Comparison of ENCODE assay signal across 10 cellular contexts in the genomic region with DNA sequence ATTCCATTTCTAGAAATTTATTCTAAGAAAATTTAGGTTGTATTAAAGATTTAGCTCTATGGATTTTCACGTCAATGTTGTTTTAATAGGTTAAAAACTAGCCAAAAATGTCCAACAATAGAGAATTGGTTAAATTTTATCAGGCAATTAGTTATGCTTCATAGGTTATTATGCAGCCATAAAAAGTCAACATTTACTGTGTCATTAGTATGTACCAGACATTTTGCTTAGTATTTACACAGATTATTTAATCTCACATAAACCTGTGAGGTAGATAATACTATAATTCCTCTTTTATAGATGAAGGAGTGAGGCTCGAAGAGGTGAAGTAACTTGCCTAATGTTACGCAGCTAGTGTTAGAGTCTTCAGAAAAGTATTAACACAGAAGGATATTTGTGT. TPM values are rescaled to one million over a fixed set of nuclear protein-coding genes. Genes with fewer than 3 reads are reported as not detected.
DNase-seq lines count a peak whose midpoint lies in the region; ATAC-seq and TF ChIP-seq lines count a peak whose summit lies in the region.
"Had no signal": no experiment of that assay in that cellular context is flagged by ENCODE, and none has a peak within 500 bp of the region (broad histone marks: within the 10 kb centered on the region; RNA-seq: fewer than 3 reads in every experiment).

No MANE protein-coding gene starts in this region.

- no peak overlapping the region for H2AK9ac ChIP-seq in IMR-90 (replicated peaks; ENCODE audit: low read depth, low read length, poor library complexity)

- H3K27me3 ChIP-seq in BE2C (no peaks in the 10 kb centered on the region), IMR-90 (ENCODE audit: control insufficient read depth, insufficient read depth, low read length) (no peaks in the 10 kb centered on the region)

- TF ChIP-seq CTCF in BE2C (IDR thresholded peaks at IDR 0.05; ENCODE audit: low read depth, low read length) (no peak), IMR-90 (conservative IDR thresholded peaks at IDR 0.05; ENCODE audit: low read depth, low read length) (no peak)

- H2AFZ ChIP-seq in IMR-90 (replicated peaks; ENCODE audit: low read length, poor library complexity) = no peak overlapping the region

- no CpG with 5 or more reads among the region's 3 CpGs for WGBS in IMR-90 (ENCODE audit: extremely low coverage in 2 of 2, insufficient read length in 1 of 2), 2 experiments

- no peaks in the 10 kb centered on the region for H3K9me3 Mint-ChIP-seq in central memory CD8-positive, alpha-beta T cell
- H3K9me3 Mint-ChIP-seq in naive thymus-derived CD8-positive, alpha-beta T cell = no peaks in the 10 kb centered on the region

- H2BK5ac ChIP-seq in IMR-90 (ENCODE audit: low read depth, low read length, poor library complexity, severe bottlenecking) = no peak overlapping the region

- no peak overlapping the region for H4K8ac ChIP-seq in IMR-90 (ENCODE audit: low read depth in 2 of 2, low read length in 2 of 2)

- H3K4me3 ChIP-seq in BE2C (ENCODE audit: low read depth, low read length) (peak overlapping the region; percentile 87), IMR-90 (ENCODE audit: insufficient read depth, low read depth, low read length) (peak overlapping the region; percentile 64; the same call in 1 of the 2 replicates)

- no peak overlapping the region; the same call in 1 of the 2 replicates for H3K23ac ChIP-seq in IMR-90 (ENCODE audit: low read depth, low read length)

- no peak overlapping the region for H2BK15ac ChIP-seq in IMR-90 (ENCODE audit: low read depth, low read length)

- no peak for ATAC-seq in IMR-90 (ENCODE audit: low read depth)
- no peak for ATAC-seq in central memory CD8-positive, alpha-beta T cell (replicated peaks; ENCODE audit: extremely low read depth, poor library complexity, severe bottlenecking)
- ATAC-seq in naive thymus-derived CD8-positive, alpha-beta T cell = no peak
- ATAC-seq in HG02885 (IDR thresholded peaks at IDR 0.05; ENCODE audit: poor library complexity, unreplicated experiment) = no peak

- no peak for TF ChIP-seq RAD21 in IMR-90 (IDR thresholded peaks at IDR 0.05; ENCODE audit: low read length)

- no peak for DNase-seq in BE2C
- no peak for DNase-seq in IMR-90
- DNase-seq in central memory CD8-positive, alpha-beta T cell (ENCODE audit: low spot score in 2 of 2) = no peak
- no peak for DNase-seq in naive thymus-derived CD8-positive, alpha-beta T cell
- DNase-seq in medulla oblongata (ENCODE audit: extremely low spot score) = no peak
- no peak for DNase-seq in NCI-H187 treated with DMSO at 0.1 percent for 48 hours (lab: John Stamatoyannopoulos, UW)
- DNase-seq in stimulated activated CD4-positive, alpha-beta T cell treated with anti-CD3 and anti-CD28 coated beads, Interleukin-4, amount 100 ng/mL, for 4 hours = no peak
- DNase-seq: activated effector memory CD4-positive, alpha-beta T cell treated with Interleukin-2 at 50 U/mL for 16 hours; hippocampal formation had no signal

- H3K14ac ChIP-seq in IMR-90 (replicated peaks; ENCODE audit: low read depth, low read length) = no peak overlapping the region

- no peak overlapping the region for H3K18ac ChIP-seq in IMR-90 (ENCODE audit: low read depth, low read length)

- no TSS peak for BruUV-seq in IMR-90 (replicated peaks; lab: Mats Ljungman, UMichigan)

- H3K9me3 ChIP-seq in BE2C (no peaks in the 10 kb centered on the region), IMR-90 (ENCODE audit: control insufficient read depth, insufficient read depth, low read length) (no peaks in the 10 kb centered on the region)

- no peak overlapping the region for H4K91ac ChIP-seq in IMR-90 (ENCODE audit: insufficient read depth, low read depth, low read length)

- peaks cover 56% of the 10 kb centered on the region for H4K20me1 ChIP-seq in IMR-90 (ENCODE audit: insufficient read depth, low read length)

- H3K79me1 ChIP-seq in IMR-90 (ENCODE audit: low read depth in 1 of 2, low read length in 2 of 2) = peaks cover 8 to 65% of the 10 kb centered on the region in 2 experiments

- peak overlapping the region; percentile 79; the same call in 1 of the 2 replicates for H3K9ac ChIP-seq in IMR-90 (ENCODE audit: low read depth, low read length)

- H3K27ac ChIP-seq in IMR-90 (ENCODE audit: insufficient read depth, low read length) = no peak overlapping the region

- no peak overlapping the region for H4K5ac ChIP-seq in IMR-90 (ENCODE audit: low read depth, low read length)

- no peak overlapping the region for H3K56ac ChIP-seq in IMR-90 (ENCODE audit: extremely low read depth, insufficient read depth, low read length)

- H3K27me3 Mint-ChIP-seq in central memory CD8-positive, alpha-beta T cell = no peaks in the 10 kb centered on the region
- no peaks in the 10 kb centered on the region for H3K27me3 Mint-ChIP-seq in naive thymus-derived CD8-positive, alpha-beta T cell

- peaks cover 63% of the 10 kb centered on the region for H3K4me1 Mint-ChIP-seq in central memory CD8-positive, alpha-beta T cell
- peaks cover 24 to 72% (median 68%) of the 10 kb centered on the region in 4 donors for H3K4me1 Mint-ChIP-seq in naive thymus-derived CD8-positive, alpha-beta T cell

- CTCF ChIA-PET in IMR-90 (lab: Yijun Ruan, JAX) = interaction anchor here (0.9 to 1.2 kb wide), 2 partner anchors 10 to 160 kb away, joined by 3 to 7 read pairs; no protein-coding TSS in a partner anchor

- in situ Hi-C loops in IMR-90 (cut with MboI; ENCODE audit: low sequenced_read_pairs) = no loop called here

- no peak overlapping the region for H2BK20ac ChIP-seq in IMR-90 (ENCODE audit: low read depth, low read length)

- intact Hi-C loops in IMR-90 (cut with micrococcal nuclease) = loop anchor here (5.0 kb wide), 1 partner anchor 37 kb away; no protein-coding TSS in a partner anchor

- H3K9me1 ChIP-seq in IMR-90 (ENCODE audit: insufficient read depth, low read length) = peaks cover 23% of the 10 kb centered on the region

- peak overlapping the region; percentile 65 for H3K4me2 ChIP-seq in IMR-90 (ENCODE audit: low read depth, low read length)

- peak overlapping the region; percentile 97 for H3K27ac Mint-ChIP-seq in central memory CD8-positive, alpha-beta T cell (ENCODE audit: low read depth)
- peak overlapping the region in 6 of 10 donors; percentile 27 to 99 (median 98) for H3K27ac Mint-ChIP-seq in naive thymus-derived CD8-positive, alpha-beta T cell

- POLR2A ChIA-PET in IMR-90 (lab: Charles Lee; ENCODE audit: unreplicated experiment) = no interaction called here
- POLR2A ChIA-PET in naive thymus-derived CD8-positive, alpha-beta T cell (lab: Charles Lee) = interaction anchor here (0.8 kb wide), 1 partner anchor 14 kb away, joined by 3 read pairs; no protein-coding TSS in a partner anchor

- H2AK5ac ChIP-seq in IMR-90 (ENCODE audit: low read depth, low read length) = no peak overlapping the region

- H3K4me3 Mint-ChIP-seq in central memory CD8-positive, alpha-beta T cell = peak overlapping the region; percentile 97
- H3K4me3 Mint-ChIP-seq in naive thymus-derived CD8-positive, alpha-beta T cell = peak overlapping the region; percentile 93 to 99 (median 97)

- no peak overlapping the region for H2BK120ac ChIP-seq in IMR-90 (ENCODE audit: low read depth, low read length)

- dilution Hi-C loops in IMR-90 (cut with HindIII; ENCODE audit: low sequenced_read_pairs, unreplicated experiment) = no loop called here

- no peaks in the 10 kb centered on the region for H3K4me1 ChIP-seq in BE2C
- H3K4me1 ChIP-seq in IMR-90 (ENCODE audit: control insufficient read depth, insufficient read depth, low read length) = peaks cover 15% of the 10 kb centered on the region

- H3K36me3 ChIP-seq in BE2C = no peaks in the 10 kb centered on the region
- H3K36me3 ChIP-seq in IMR-90 (ENCODE audit: control insufficient read depth, insufficient read depth, low read length) = no peaks in the 10 kb centered on the region

- TF ChIP-seq POLR2A in IMR-90 (IDR thresholded peaks at IDR 0.05; ENCODE audit: low read depth, low read length) = no peak

- H3K36me3 Mint-ChIP-seq in central memory CD8-positive, alpha-beta T cell (ENCODE audit: insufficient read depth) = peaks cover 20% of the 10 kb centered on the region
- H3K36me3 Mint-ChIP-seq in naive thymus-derived CD8-positive, alpha-beta T cell = peaks cover 0 to 7% (median 3%) of the 10 kb centered on the region in 3 donors

- no peak overlapping the region for H3K4ac ChIP-seq in IMR-90 (ENCODE audit: low read depth, low read length)

TF ChIP-seq in IMR-90, 13 proteins besides CTCF, POLR2A, EP300 and RAD21:
- TF ChIP-seq ELK1 (IDR thresholded peaks at IDR 0.05; ENCODE audit: borderline replicate concordance, low read depth, low read length) = no peak

RNA-seq across cellular contexts. Expression of gene GOLGA4, which starts 1.9 kb away (rescaled TPM):
- polyA plus RNA-seq in BE2C (2012; ENCODE audit: insufficient read depth, insufficient read length, low read depth) = 32.0 TPM
- total RNA-seq in IMR-90 (2012; rRNA removed) = 51.1 and 70.0 TPM in 2 replicates
- polyA plus RNA-seq in IMR-90 (2012; rRNA removed) = 14.4 and 16.9 TPM in 2 replicates
- 3.6 and 3.9 TPM in 2 replicates for polyA plus RNA-seq in IMR-90 (2012; cell fraction: cytosol; rRNA removed)
- polyA plus RNA-seq in IMR-90 (2012; cell fraction: nucleus; rRNA removed; ENCODE audit: low replicate concordance) = 3.3 and 7.7 TPM in 2 replicates
- 10 to 100 TPM; 55.1 to 55.9 TPM for total RNA-seq in naive thymus-derived CD8-positive, alpha-beta T cell
- polyA plus RNA-seq in naive thymus-derived CD8-positive, alpha-beta T cell = 10 to 100 TPM in 2 of 3 donors, 1 to 10 TPM in 1; 7.3 to 16.2 (median 10.3) TPM
